36 cellular contexts compared by ENCODE assay signal in the genomic region with DNA sequence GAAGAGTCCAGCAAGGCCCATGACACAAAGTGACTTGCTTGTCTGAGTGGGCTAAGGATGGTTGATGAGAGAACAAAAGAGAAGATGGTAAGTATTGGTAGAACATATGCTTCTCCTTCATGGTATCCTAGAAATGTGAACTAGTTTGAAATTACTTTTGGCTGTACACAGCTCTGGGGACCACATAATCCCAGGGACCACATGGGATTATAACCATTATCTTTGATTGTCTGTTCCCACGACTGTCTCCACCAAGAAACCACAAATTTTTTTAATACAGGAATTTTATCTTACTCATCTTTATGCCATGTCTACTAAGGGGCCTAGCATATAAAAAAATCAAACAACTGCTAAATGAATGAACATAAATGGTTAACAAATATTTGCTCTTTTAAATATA.
"Had no signal": no experiment of that assay in that cellular context is flagged by ENCODE, and none has a peak within 500 bp of the region (broad histone marks: within the 10 kb centered on the region; RNA-seq: fewer than 3 reads in every experiment).

No MANE protein-coding gene starts in this region.

- H3K9me3 ChIP-seq: adrenal gland had no signal

- ATAC-seq: activated CD4-positive, alpha-beta T cell treated with anti-CD3 and anti-CD28 coated beads for 36 hours; activated CD8-positive, alpha-beta memory T cell treated with anti-CD3 and anti-CD28 coated beads, Interleukin-2, amount 10 ng/mL, durations not matched to agents 7 days and 5 days; activated CD8-positive, alpha-beta T cell treated with anti-CD3 and anti-CD28 coated beads, Interleukin-2, amount 10 ng/mL, durations not matched to agents 7 days and 5 days; activated naive CD8-positive, alpha-beta T cell treated with anti-CD3 and anti-CD28 coated beads, Interleukin-2, amount 50 U/mL, for 24 hours; esophagus mucosa; foreskin keratinocyte; gastrocnemius medialis; T-helper 17 cell had no signal

- H3K36me3 ChIP-seq: adrenal gland, ascending aorta, breast epithelium, cardiac muscle cell, gastrocnemius medialis had no signal

- H3K4me1 Mint-ChIP-seq: activated CD4-positive, alpha-beta T cell treated with anti-CD3 and anti-CD28 coated beads for 36 hours; activated CD4-positive, alpha-beta T cell treated with anti-CD3 and anti-CD28 coated beads, Interleukin-2, amount 10 ng/mL, durations not matched to agents 24 days and 14 days; activated CD8-positive, alpha-beta memory T cell treated with anti-CD3 and anti-CD28 coated beads, Interleukin-2, amount 10 ng/mL, durations not matched to agents 7 days and 5 days; activated naive CD4-positive, alpha-beta T cell treated with anti-CD3 and anti-CD28 coated beads, Interleukin-2, amount 50 U/mL, for 24 hours; activated naive CD8-positive, alpha-beta T cell treated with anti-CD3 and anti-CD28 coated beads for 36 hours; activated naive CD8-positive, alpha-beta T cell treated with anti-CD3 and anti-CD28 coated beads, Interleukin-2, amount 50 U/mL, for 24 hours; endodermal cell; T-helper 17 cell had no signal

- H3K4me3 Mint-ChIP-seq: activated CD4-positive, alpha-beta memory T cell treated with anti-CD3 and anti-CD28 coated beads for 36 hours; activated CD4-positive, alpha-beta T cell treated with anti-CD3 and anti-CD28 coated beads for 36 hours; activated CD4-positive, alpha-beta T cell treated with anti-CD3 and anti-CD28 coated beads, Interleukin-2, amount 10 ng/mL, durations not matched to agents 24 days and 14 days; activated CD8-positive, alpha-beta memory T cell treated with anti-CD3 and anti-CD28 coated beads, Interleukin-2, amount 10 ng/mL, durations not matched to agents 7 days and 5 days; activated CD8-positive, alpha-beta T cell treated with anti-CD3 and anti-CD28 coated beads, Interleukin-2, amount 10 ng/mL, durations not matched to agents 7 days and 5 days; activated naive CD4-positive, alpha-beta T cell treated with anti-CD3 and anti-CD28 coated beads for 36 hours; activated naive CD4-positive, alpha-beta T cell treated with anti-CD3 and anti-CD28 coated beads, Interleukin-2, amount 50 U/mL, for 24 hours; activated naive CD8-positive, alpha-beta T cell treated with anti-CD3 and anti-CD28 coated beads for 36 hours; activated naive CD8-positive, alpha-beta T cell treated with anti-CD3 and anti-CD28 coated beads, Interleukin-2, amount 50 U/mL, for 24 hours; activated T-helper 1 cell treated with anti-CD3 and anti-CD28 coated beads, Interleukin-12 subunit alpha, Interleukin-12 subunit beta, Interleukin-2, Interleukin-4 antibody, amounts not matched to agents 30 ng/mL and 10 ng/mL and 1 ng/mL, durations not matched to agents 14 hours and 24 hours and 36 hours; brain; dendritic cell treated with granulocyte-macrophage colony-stimulating factor and Interleukin-4, amounts not matched to agents 40 ng/mL and 50 ng/mL, for 4 days; endodermal cell; T-helper 17 cell; T-helper 2 cell treated with Interferon-gamma antibody and Interleukin-4, amounts not matched to agents 5 μg/mL and 100 μg/mL, for 36 hours had no signal

- DNase-seq: activated CD4-positive, alpha-beta memory T cell treated with anti-CD3 and anti-CD28 coated beads for 36 hours; activated CD4-positive, alpha-beta T cell treated with anti-CD3 and anti-CD28 coated beads for 36 hours; activated CD4-positive, alpha-beta T cell treated with anti-CD3 and anti-CD28 coated beads, Interleukin-2, amount 10 ng/mL, durations not matched to agents 24 days and 14 days; activated CD4-positive, CD25-positive, alpha-beta regulatory T cell; activated CD4-positive, CD25-positive, alpha-beta regulatory T cell treated with anti-CD3 and anti-CD28 coated beads, Interleukin-2, amount 50 U/mL, for 72 hours; activated CD8-positive, alpha-beta memory T cell treated with anti-CD3 and anti-CD28 coated beads, Interleukin-2, amount 10 ng/mL, durations not matched to agents 7 days and 5 days; activated CD8-positive, alpha-beta memory T cell treated with anti-CD3 and anti-CD28 coated beads, Interleukin-2, amount 50 U/mL, for 4 hours; activated CD8-positive, alpha-beta T cell treated with anti-CD3 and anti-CD28 coated beads, Interleukin-2, amount 10 ng/mL, durations not matched to agents 7 days and 5 days; activated effector memory CD4-positive, alpha-beta T cell treated with anti-CD3 and anti-CD28 coated beads, Interleukin-2, amount 50 U/mL, for 16 hours; activated naive CD4-positive, alpha-beta T cell treated with anti-CD3 and anti-CD28 coated beads for 36 hours; activated naive CD8-positive, alpha-beta T cell treated with anti-CD3 and anti-CD28 coated beads for 36 hours; activated naive CD8-positive, alpha-beta T cell treated with anti-CD3 and anti-CD28 coated beads, Interleukin-2, amount 50 U/mL, for 24 hours; activated T-cell treated with anti-CD3 and anti-CD28 coated beads, Interleukin-2, amount 50 U/mL, for 1 hour; activated T-cell treated with anti-CD3 and anti-CD28 coated beads, Interleukin-2, amount 50 U/mL, for 48 hours; adrenal gland; central memory CD4-positive, alpha-beta T cell; dorsolateral prefrontal cortex; effector memory CD4-positive, alpha-beta T cell; endodermal cell; foreskin keratinocyte; gastrocnemius medialis; glutamatergic neuron; T-helper 1 cell; T-helper 17 cell; T1000 had no signal

- H3K9me3 Mint-ChIP-seq: activated CD4-positive, alpha-beta memory T cell treated with anti-CD3 and anti-CD28 coated beads for 36 hours; activated CD4-positive, alpha-beta T cell treated with anti-CD3 and anti-CD28 coated beads, Interleukin-2, amount 10 ng/mL, durations not matched to agents 24 days and 14 days; activated naive CD4-positive, alpha-beta T cell treated with anti-CD3 and anti-CD28 coated beads for 36 hours; activated naive CD4-positive, alpha-beta T cell treated with anti-CD3 and anti-CD28 coated beads, Interleukin-2, amount 50 U/mL, for 24 hours; activated naive CD8-positive, alpha-beta T cell treated with anti-CD3 and anti-CD28 coated beads, Interleukin-2, amount 50 U/mL, for 24 hours; activated T-helper 1 cell treated with anti-CD3 and anti-CD28 coated beads, Interleukin-12 subunit alpha, Interleukin-12 subunit beta, Interleukin-2, Interleukin-4 antibody, amounts not matched to agents 30 ng/mL and 10 ng/mL and 1 ng/mL, durations not matched to agents 14 hours and 24 hours and 36 hours; dendritic cell treated with granulocyte-macrophage colony-stimulating factor and Interleukin-4, amounts not matched to agents 40 ng/mL and 50 ng/mL, for 4 days had no signal

- H3K4me1 ChIP-seq: adrenal gland, ascending aorta, breast epithelium, foreskin keratinocyte, gastrocnemius medialis had no signal

- H3K27me3 Mint-ChIP-seq: dendritic cell treated with granulocyte-macrophage colony-stimulating factor and Interleukin-4, amounts not matched to agents 40 ng/mL and 50 ng/mL, for 4 days; T-helper 17 cell had no signal

- H3K27ac Mint-ChIP-seq: activated CD4-positive, alpha-beta memory T cell treated with anti-CD3 and anti-CD28 coated beads for 36 hours; activated CD4-positive, alpha-beta T cell treated with anti-CD3 and anti-CD28 coated beads for 36 hours; activated CD4-positive, alpha-beta T cell treated with anti-CD3 and anti-CD28 coated beads, Interleukin-2, amount 10 ng/mL, durations not matched to agents 24 days and 14 days; activated CD8-positive, alpha-beta memory T cell treated with anti-CD3 and anti-CD28 coated beads, Interleukin-2, amount 10 ng/mL, durations not matched to agents 7 days and 5 days; activated CD8-positive, alpha-beta T cell treated with anti-CD3 and anti-CD28 coated beads, Interleukin-2, amount 10 ng/mL, durations not matched to agents 7 days and 5 days; activated naive CD4-positive, alpha-beta T cell treated with anti-CD3 and anti-CD28 coated beads for 36 hours; activated naive CD4-positive, alpha-beta T cell treated with anti-CD3 and anti-CD28 coated beads, Interleukin-2, amount 50 U/mL, for 24 hours; activated naive CD8-positive, alpha-beta T cell treated with anti-CD3 and anti-CD28 coated beads for 36 hours; activated naive CD8-positive, alpha-beta T cell treated with anti-CD3 and anti-CD28 coated beads, Interleukin-2, amount 50 U/mL, for 24 hours; activated T-helper 1 cell treated with anti-CD3 and anti-CD28 coated beads, Interleukin-12 subunit alpha, Interleukin-12 subunit beta, Interleukin-2, Interleukin-4 antibody, amounts not matched to agents 30 ng/mL and 10 ng/mL and 1 ng/mL, durations not matched to agents 14 hours and 24 hours and 36 hours; activated T-helper 2 cell treated with anti-CD3 and anti-CD28 coated beads, Interferon-gamma antibody, Interleukin-2, Interleukin-4, amounts not matched to agents 10 μg/mL and 5 μg/mL and 100 μg/mL, durations not matched to agents 14 hours and 24 hours and 36 hours; dendritic cell treated with granulocyte-macrophage colony-stimulating factor and Interleukin-4, amounts not matched to agents 40 ng/mL and 50 ng/mL, for 4 days; endodermal cell; T-helper 17 cell; T-helper 2 cell treated with Interferon-gamma antibody and Interleukin-4, amounts not matched to agents 5 μg/mL and 100 μg/mL, for 36 hours had no signal

- H3K36me3 Mint-ChIP-seq: activated CD4-positive, alpha-beta memory T cell treated with anti-CD3 and anti-CD28 coated beads for 36 hours; activated CD8-positive, alpha-beta memory T cell treated with anti-CD3 and anti-CD28 coated beads, Interleukin-2, amount 10 ng/mL, durations not matched to agents 7 days and 5 days; activated naive CD4-positive, alpha-beta T cell treated with anti-CD3 and anti-CD28 coated beads, Interleukin-2, amount 50 U/mL, for 24 hours; activated naive CD8-positive, alpha-beta T cell treated with anti-CD3 and anti-CD28 coated beads for 36 hours had no signal

- H3K27ac ChIP-seq: adrenal gland, ascending aorta, breast epithelium, cardiac muscle cell, coronary artery, foreskin keratinocyte, gastrocnemius medialis had no signal

- H3K27me3 ChIP-seq: adrenal gland, ascending aorta, breast epithelium, cardiac muscle cell, dorsolateral prefrontal cortex, foreskin keratinocyte, gastrocnemius medialis had no signal

- H3K4me3 ChIP-seq: adrenal gland, ascending aorta, breast epithelium, cardiac muscle cell, coronary artery, dorsolateral prefrontal cortex, gastrocnemius medialis had no signal
